ENCODE assay signal across 1 cellular context in genomic region chr1:9355503-9355902, GRCh38.
TF ChIP-seq lines count a peak whose summit lies in the region.

No MANE protein-coding gene starts in this region.

TF ChIP-seq in IMR-90, 13 proteins besides CTCF, POLR2A, EP300 and RAD21 (continued from another document):
- TF ChIP-seq CHD1 (IDR thresholded peaks at IDR 0.05; ENCODE audit: low read depth, low read length), result no peak
